18 cellular contexts compared by ENCODE assay signal in the genomic region with DNA sequence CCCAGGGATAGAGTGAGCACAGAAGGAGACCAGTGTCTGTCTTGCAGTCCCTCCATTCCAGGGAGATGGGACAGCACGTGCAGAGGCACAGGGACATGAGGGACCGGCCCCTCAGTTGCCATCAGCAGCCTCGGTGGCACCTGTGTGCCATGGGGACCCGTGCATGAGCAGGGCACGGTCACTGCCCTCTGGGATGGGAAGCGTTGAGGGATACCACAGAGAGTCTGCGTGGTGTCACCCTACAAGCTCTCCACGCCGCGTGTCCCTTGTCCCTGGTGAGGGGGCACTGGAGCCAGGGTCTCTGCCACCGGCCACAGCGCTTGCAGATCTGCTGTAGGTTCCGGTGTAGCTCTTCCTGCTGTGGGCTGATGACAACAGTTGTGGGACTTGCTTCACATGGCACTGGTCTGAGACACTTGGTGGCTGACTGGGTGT.
"Had no signal": no experiment of that assay in that cellular context is flagged by ENCODE, and none has a peak within 500 bp of the region (broad histone marks: within the 10 kb centered on the region; RNA-seq: fewer than 3 reads in every experiment).

No MANE protein-coding gene starts in this region.

- H3K4me3 ChIP-seq: esophagus squamous epithelium, gastroesophageal sphincter, tibial artery, upper lobe of right lung, vagina had no signal

- H3K27ac Mint-ChIP-seq: effector memory CD8-positive, alpha-beta T cell; naive thymus-derived CD4-positive, alpha-beta T cell; nephron progenitor cell; stimulated activated memory B cell treated with anti-CD40 and anti-IgM and Interleukin-4, amounts not matched to agents 10 μg/mL and 1 μg/mL and 100 μg/mL, for 72 hours; stimulated activated naive CD8-positive, alpha-beta T cell treated with anti-CD3 and anti-CD28 coated beads, Interleukin-15, Interleukin-2, amounts not matched to agents 100 ng/mL and 50 ng/mL, for 24 hours had no signal

- H3K4me1 Mint-ChIP-seq: stimulated activated memory B cell treated with anti-CD40 and anti-IgM and Interleukin-4, amounts not matched to agents 10 μg/mL and 1 μg/mL and 100 μg/mL, for 72 hours had no signal

- H3K9me3 Mint-ChIP-seq: effector memory CD8-positive, alpha-beta T cell; stimulated activated memory B cell treated with anti-CD40 and anti-IgM and Interleukin-4, amounts not matched to agents 10 μg/mL and 1 μg/mL and 100 μg/mL, for 72 hours; stimulated activated naive CD8-positive, alpha-beta T cell treated with anti-CD3 and anti-CD28 coated beads, Interleukin-15, Interleukin-2, amounts not matched to agents 100 ng/mL and 50 ng/mL, for 24 hours had no signal

- ATAC-seq: effector memory CD8-positive, alpha-beta T cell; left colon; naive thymus-derived CD4-positive, alpha-beta T cell; stimulated activated memory B cell treated with anti-CD40 and anti-IgM and Interleukin-4, amounts not matched to agents 10 μg/mL and 1 μg/mL and 100 μg/mL, for 72 hours; upper lobe of right lung had no signal

- H3K27ac ChIP-seq: esophagus squamous epithelium, gastroesophageal sphincter, tibial artery, upper lobe of right lung, vagina had no signal

- H3K4me1 ChIP-seq: gastroesophageal sphincter, tibial artery, upper lobe of right lung, vagina had no signal

- H3K4me3 Mint-ChIP-seq: effector memory CD8-positive, alpha-beta T cell; naive thymus-derived CD4-positive, alpha-beta T cell; nephron progenitor cell; stimulated activated memory B cell treated with anti-CD40 and anti-IgM and Interleukin-4, amounts not matched to agents 10 μg/mL and 1 μg/mL and 100 μg/mL, for 72 hours; stimulated activated naive CD8-positive, alpha-beta T cell treated with anti-CD3 and anti-CD28 coated beads, Interleukin-15, Interleukin-2, amounts not matched to agents 100 ng/mL and 50 ng/mL, for 24 hours had no signal

- H3K27me3 ChIP-seq: vagina had no signal

- DNase-seq: cortex of kidney; effector memory CD8-positive, alpha-beta T cell; esophagus squamous epithelium; foreskin fibroblast; left colon; mammary epithelial cell; naive thymus-derived CD4-positive, alpha-beta T cell; nephron progenitor cell; right cardiac atrium; stimulated activated CD4-positive, alpha-beta T cell treated with anti-CD3 and anti-CD28 coated beads, Interleukin-15, amount 100 ng/mL, for 24 hours; stimulated activated CD4-positive, alpha-beta T cell treated with anti-CD3 and anti-CD28 coated beads, Interleukin-1b, Interleukin-23, amount 100 ng/mL, for 48 hours; stimulated activated CD4-positive, alpha-beta T cell treated with anti-CD3 and anti-CD28 coated beads, Interleukin-4, amount 100 ng/mL, for 24 hours; upper lobe of right lung had no signal

- H3K9me3 ChIP-seq: esophagus squamous epithelium, gastroesophageal sphincter, tibial artery, upper lobe of right lung, vagina had no signal

- H3K36me3 Mint-ChIP-seq: naive thymus-derived CD4-positive, alpha-beta T cell; stimulated activated memory B cell treated with anti-CD40 and anti-IgM and Interleukin-4, amounts not matched to agents 10 μg/mL and 1 μg/mL and 100 μg/mL, for 72 hours had no signal

- H3K36me3 ChIP-seq: esophagus squamous epithelium, gastroesophageal sphincter, tibial artery, upper lobe of right lung, vagina had no signal
